In the genomic region with DNA sequence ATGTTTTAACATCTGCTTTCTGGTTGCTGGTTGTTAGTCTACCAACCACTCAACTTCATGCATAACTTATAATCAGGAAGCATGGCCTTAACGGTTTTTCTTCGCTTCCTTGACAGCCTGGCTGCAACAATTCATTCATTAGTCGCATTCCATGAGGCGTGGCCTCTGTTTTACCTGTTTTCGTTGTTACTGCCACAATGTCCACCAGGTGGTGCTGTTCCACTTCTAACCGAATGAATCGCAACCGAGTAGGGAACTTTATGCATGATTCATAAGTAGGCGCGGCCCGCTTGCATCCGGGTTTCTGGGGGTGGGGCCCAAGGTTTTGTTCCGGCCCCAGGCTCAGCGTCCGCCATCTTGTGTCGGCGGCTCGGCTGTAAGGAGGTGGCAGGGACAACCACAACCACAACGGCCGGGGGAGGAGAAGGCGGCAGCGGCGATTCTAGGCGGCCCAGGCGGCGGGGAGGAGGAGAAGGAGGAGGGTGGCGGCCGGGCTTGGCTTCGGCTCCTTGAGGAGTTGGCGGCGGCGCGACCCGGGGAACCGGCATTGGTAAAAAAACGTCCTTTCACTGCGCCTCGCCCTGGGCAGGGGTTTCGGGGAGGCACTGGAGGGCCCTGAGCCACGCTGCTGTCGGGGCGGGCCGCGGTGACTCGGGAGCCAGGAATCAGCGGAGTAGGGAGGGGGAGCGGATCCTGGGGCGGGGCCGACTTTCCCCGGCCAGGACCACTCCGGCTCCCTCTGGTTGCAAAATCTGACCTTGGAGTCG, we compare ENCODE assay signal across 8 cellular contexts. TPM values are rescaled to one million over a fixed set of nuclear protein-coding genes. Genes with fewer than 3 reads are reported as not detected.
A peak's percentile ranks its signal among the peaks of the same experiment; 100 is the strongest.
DNase-seq lines count a peak whose midpoint lies in the region; ATAC-seq and TF ChIP-seq lines count a peak whose summit lies in the region.

A gene (plus strand): TSS at position 355 of the 767 bp plus-strand sequence. CDS start 4,974 bp downstream, outside the sequence.

- intact Hi-C loops in right lobe of liver (cut with DNase I) = loop anchor here in 1 of 2 donors (5.0 kb wide), 1 partner anchor 194 kb away; no protein-coding TSS in a partner anchor

- peaks cover 0 to 6% of the 10 kb centered on the region in 2 donors for H3K27me3 ChIP-seq in right lobe of liver

- no peaks in the 10 kb centered on the region for H3K9me3 ChIP-seq in right lobe of liver

- H3K27ac ChIP-seq in right lobe of liver = peak within 1 kb of the TSS; percentile 86 to 94 (median 94)

- peaks cover 0 to 33% (median 0%) of the 10 kb centered on the region in 4 donors for H3K4me1 ChIP-seq in right lobe of liver

- TF ChIP-seq CTCF in right lobe of liver (IDR thresholded peaks at IDR 0.05) = peak; percentile 87 to 95 (median 91)

- peak within 1 kb of the TSS; percentile 80 to 87 (median 80) for H3K4me3 ChIP-seq in right lobe of liver

- ATAC-seq in GM19397 (IDR thresholded peaks at IDR 0.05; ENCODE audit: unreplicated experiment) (peak; percentile 58), HG03575 (IDR thresholded peaks at IDR 0.05; ENCODE audit: extremely low read depth, insufficient number of reproducible peaks, low FRiP score, unreplicated experiment) (peak; percentile 82), right lobe of liver (peak; percentile 84 to 93 (median 90))

- peak; percentile 79 for TF ChIP-seq POLR2A in right lobe of liver (IDR thresholded peaks at IDR 0.05)

- WGBS in right lobe of liver (ENCODE audit: insufficient coverage, low coverage, low lambda C conversion rate, missing lambda C conversion rate) = 0% methylated on average over 27 of the region's 52 CpGs

- peak; percentile 96 for DNase-seq in CD1c-positive myeloid dendritic cell (ENCODE audit: extremely low spot score)
- DNase-seq in NCI-H82 (lab: John Stamatoyannopoulos, UW) = peak; percentile 98
- peak; percentile 89 to 92 for DNase-seq in activated CD4-positive, alpha-beta T cell treated with anti-CD3 and anti-CD28 coated beads, Interleukin-2, amount 50 U/mL, for 48 hours
- DNase-seq in dermis blood vessel endothelial cell = peak; percentile 95
- peak; percentile 93 to 97 (median 96) for DNase-seq in right lobe of liver
- DNase-seq in stimulated activated CD4-positive, alpha-beta T cell treated with anti-CD3 and anti-CD28 coated beads, Interleukin-4, amount 100 ng/mL, for 4 hours = peak; percentile 82 to 90

- H3K36me3 ChIP-seq in right lobe of liver = peaks cover 0 to 5% (median 2%) of the 10 kb centered on the region in 4 donors

RNA-seq across cellular contexts. Expression of the gene that starts here (rescaled TPM):
- total RNA-seq in dermis blood vessel endothelial cell (126 and 194 TPM in 2 replicates), right lobe of liver (100 to 1,000 TPM in 4 of 6 experiments, 10 to 100 TPM in 2; 85.1 to 120 (median 107) TPM)

Comparison
In these comparisons a context has a peak if more than half of its experiments do, and no peak if none do; other contexts are left out.
1. Peak in every context shown above with its lines: DNase-seq, ATAC-seq, H3K4me3 ChIP-seq and H3K27ac ChIP-seq.